ENCODE assay signal across 8 cellular contexts in the genomic region with DNA sequence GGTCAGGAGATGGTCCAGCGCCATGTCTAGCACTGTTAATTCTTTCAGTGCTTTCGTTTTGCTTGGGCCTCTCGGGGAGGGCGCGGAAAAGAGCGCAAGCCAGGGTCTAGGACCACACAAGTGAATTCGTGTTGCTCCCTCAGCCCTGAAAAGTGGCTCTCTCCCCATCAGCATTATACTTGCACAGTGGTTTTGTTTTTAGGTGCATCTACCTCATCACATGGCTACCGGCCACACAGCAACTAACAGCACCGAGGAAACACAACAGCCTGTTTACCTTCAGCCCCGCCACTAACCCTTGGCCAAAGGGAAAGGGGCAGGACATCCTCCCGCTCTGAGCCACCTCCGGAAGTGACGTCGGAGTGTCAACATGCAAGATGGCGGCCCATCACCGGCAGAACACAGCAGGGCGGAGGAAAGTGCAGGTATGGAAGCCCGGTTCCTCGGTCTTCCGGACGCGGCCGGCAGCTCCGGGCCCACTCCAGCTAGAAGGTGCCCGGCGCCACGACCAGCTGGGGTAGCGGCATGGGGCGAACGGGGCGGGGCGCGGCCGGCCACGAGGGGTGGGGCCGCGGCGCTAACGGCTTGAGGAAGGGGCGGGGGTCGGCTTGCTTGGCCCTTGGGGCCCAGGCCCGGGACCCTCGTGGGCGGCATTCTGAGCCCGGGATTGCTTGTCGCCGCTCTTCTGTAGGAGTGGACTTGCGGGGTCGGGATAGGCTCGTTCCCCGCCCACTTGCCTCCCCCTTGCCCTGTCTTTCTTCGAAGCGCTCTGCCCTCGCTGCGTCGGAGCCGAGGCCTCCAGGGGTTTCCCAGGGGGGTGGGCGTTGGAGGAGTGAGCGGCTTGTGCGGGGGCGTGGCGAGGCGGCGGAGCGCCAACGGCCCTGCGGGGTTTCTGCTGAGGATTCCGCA. TPM values are rescaled to one million over a fixed set of nuclear protein-coding genes. Genes with fewer than 3 reads are reported as not detected.
DNase-seq lines count a peak whose midpoint lies in the region; TF ChIP-seq lines count a peak whose summit lies in the region.

A gene (minus strand): TSS at position 296 of the 909 bp plus-strand sequence. CDS start 101,582 bp downstream, outside the sequence.
A gene (plus strand): TSS at position 368 of the 909 bp plus-strand sequence. CDS start 10 bp downstream, at position 378.

- H3K4me1 Mint-ChIP-seq in H9 (peaks cover 13 to 17% of the 10 kb centered on the region in 2 experiments), nephron progenitor cell (peaks cover 51% of the 10 kb centered on the region)
- peaks cover 52% of the 10 kb centered on the region for H3K4me1 Mint-ChIP-seq in stimulated activated naive CD8-positive, alpha-beta T cell treated with anti-CD3 and anti-CD28 coated beads, Interleukin-15, Interleukin-2, amounts not matched to agents 100 ng/mL and 50 ng/mL, for 24 hours (ENCODE audit: low read depth)

- H3K27me3 Mint-ChIP-seq in H9 (ENCODE audit: low read depth) (peaks cover 7% of the 10 kb centered on the region; the same call in 1 of the 2 replicates), nephron progenitor cell (ENCODE audit: low read depth, poor library complexity) (peaks cover 3% of the 10 kb centered on the region)
- no peaks in the 10 kb centered on the region for H3K27me3 Mint-ChIP-seq in stimulated activated naive CD8-positive, alpha-beta T cell treated with anti-CD3 and anti-CD28 coated beads, Interleukin-15, Interleukin-2, amounts not matched to agents 100 ng/mL and 50 ng/mL, for 24 hours

- DNase-seq in H9 (peak; percentile 96), M059J (ENCODE audit: low read depth) (peak; percentile 87), activated gamma-delta T cell (lab: John Stamatoyannopoulos, UW) (peak; percentile 66), fibroblast of villous mesenchyme (ENCODE audit: low read depth) (peak; percentile 92), nephron progenitor cell (peak; percentile 91)

- no peaks in the 10 kb centered on the region for H4K20me1 ChIP-seq in H9 (ENCODE audit: control insufficient read depth, insufficient read depth, insufficient read length)

- no peaks in the 10 kb centered on the region for H3K23me2 ChIP-seq in H9 (ENCODE audit: insufficient read length, low read depth, low read length, poor library complexity, severe bottlenecking)

- peak within 1 kb of the TSS; percentile 84 for H3K18ac ChIP-seq in H9 (ENCODE audit: insufficient read length, low read depth, low read length)

- H2BK15ac ChIP-seq in H9 (ENCODE audit: low read depth, low read length) = no peak within 1 kb of the TSS

- H3K79me2 ChIP-seq in H9 (ENCODE audit: insufficient read depth, low read length) = peaks cover 8% of the 10 kb centered on the region; the same call in 1 of the 2 replicates

- no peaks in the 10 kb centered on the region for H3K36me3 ChIP-seq in ES-I3 (ENCODE audit: insufficient read depth, low read length)

- no peak within 1 kb of the TSS for H2AK5ac ChIP-seq in H9 (ENCODE audit: insufficient read length, low read length)

- no peaks in the 10 kb centered on the region for H3K27me3 ChIP-seq in H9 (ENCODE audit: insufficient read depth, low read length)

- H3K9ac ChIP-seq in ES-I3 (ENCODE audit: low read depth, low read length) (peak within 1 kb of the TSS; percentile 95), H9 (ENCODE audit: extremely low read depth, insufficient read length, low read length) (peak within 1 kb of the TSS; percentile 89)

- WGBS in H9 (ENCODE audit: extremely low coverage, insufficient read length, low lambda C conversion rate) = no CpG with 5 or more reads among the region's 68 CpGs

- TF ChIP-seq POLR2A in Raji (IDR thresholded peaks at IDR 0.05; ENCODE audit: insufficient read depth, low read depth, low read length) = peak; percentile 93

- no peaks in the 10 kb centered on the region for H3K79me1 ChIP-seq in H9 (ENCODE audit: insufficient read depth, low read depth, low read length, poor library complexity, severe bottlenecking)

- H2BK20ac ChIP-seq in H9 (ENCODE audit: low read depth, low read length, poor library complexity, severe bottlenecking) = no peak within 1 kb of the TSS

- no peaks in the 10 kb centered on the region for H3K4me1 ChIP-seq in ES-I3 (ENCODE audit: insufficient read depth, low read length)
- H3K4me1 ChIP-seq in H9 (ENCODE audit: insufficient read depth, low read length) = no peaks in the 10 kb centered on the region

- no peak within 1 kb of the TSS for H3K23ac ChIP-seq in H9 (ENCODE audit: insufficient read length, low read depth, low read length)

- H3K4ac ChIP-seq in H9 (ENCODE audit: low read depth, low read length) = no peak within 1 kb of the TSS; the same call in 1 of the 2 replicates

- peak within 1 kb of the TSS; percentile 54 for H3K27ac ChIP-seq in H9 (ENCODE audit: insufficient read length, low read depth, low read length)

- H3K9me3 ChIP-seq in ES-I3 (ENCODE audit: control insufficient read depth, insufficient read depth, low read length) (no peaks in the 10 kb centered on the region), H9 (ENCODE audit: control insufficient read depth, low read depth, low read length) (no peaks in the 10 kb centered on the region)

- peak within 1 kb of the TSS; percentile 71; the same call in 1 of the 2 replicates for H3K14ac ChIP-seq in H9 (ENCODE audit: insufficient read depth, low read length)

- H3K4me3 Mint-ChIP-seq in H9 (peak within 1 kb of the TSS; percentile 90 to 93), nephron progenitor cell (peak within 1 kb of the TSS; percentile 99)
- peak within 1 kb of the TSS; percentile 95 for H3K4me3 Mint-ChIP-seq in stimulated activated naive CD8-positive, alpha-beta T cell treated with anti-CD3 and anti-CD28 coated beads, Interleukin-15, Interleukin-2, amounts not matched to agents 100 ng/mL and 50 ng/mL, for 24 hours

- no peak within 1 kb of the TSS for H4K91ac ChIP-seq in H9 (ENCODE audit: insufficient read length, low read depth, low read length)

- no peak within 1 kb of the TSS for H2AFZ ChIP-seq in H9 (ENCODE audit: low read length)

- peak within 1 kb of the TSS; percentile 66 for H2BK5ac ChIP-seq in H9 (ENCODE audit: insufficient read length, low read length)

- H3K4me3 ChIP-seq in fibroblast of villous mesenchyme (ENCODE audit: low read depth, low read length) = peak within 1 kb of the TSS; percentile 83

- no peak within 1 kb of the TSS for H3K56ac ChIP-seq in H9 (ENCODE audit: insufficient read length, low read depth, low read length)

- H3K4me2 ChIP-seq in H9 (ENCODE audit: insufficient read depth, insufficient read length, low read length) = peak within 1 kb of the TSS; percentile 83

- H3K9me3 Mint-ChIP-seq in H9 (no peaks in the 10 kb centered on the region), nephron progenitor cell (no peaks in the 10 kb centered on the region)
- no peaks in the 10 kb centered on the region for H3K9me3 Mint-ChIP-seq in stimulated activated naive CD8-positive, alpha-beta T cell treated with anti-CD3 and anti-CD28 coated beads, Interleukin-15, Interleukin-2, amounts not matched to agents 100 ng/mL and 50 ng/mL, for 24 hours

- no peak within 1 kb of the TSS for H2BK12ac ChIP-seq in H9 (ENCODE audit: insufficient read length, low read depth, low read length)

- TF ChIP-seq CTCF in H9 (conservative IDR thresholded peaks at IDR 0.05) (no peak), fibroblast of villous mesenchyme (IDR thresholded peaks at IDR 0.05; ENCODE audit: insufficient read depth, low read depth, low read length) (no peak), nephron progenitor cell (IDR thresholded peaks at IDR 0.05) (no peak)

- H3K36me3 Mint-ChIP-seq in H9 (ENCODE audit: insufficient read depth in 1 of 3, low read depth in 3 of 3) (no peaks in the 10 kb centered on the region), nephron progenitor cell (ENCODE audit: low read depth) (peaks cover 4% of the 10 kb centered on the region)
- no peaks in the 10 kb centered on the region for H3K36me3 Mint-ChIP-seq in stimulated activated naive CD8-positive, alpha-beta T cell treated with anti-CD3 and anti-CD28 coated beads, Interleukin-15, Interleukin-2, amounts not matched to agents 100 ng/mL and 50 ng/mL, for 24 hours (ENCODE audit: low read depth)

- no peak within 1 kb of the TSS for H2BK120ac ChIP-seq in H9 (ENCODE audit: low read depth, low read length, poor library complexity, severe bottlenecking)

- H3T11ph ChIP-seq in H9 (ENCODE audit: low read length) = no peak within 1 kb of the TSS

- H4K5ac ChIP-seq in H9 (ENCODE audit: insufficient read length, low read depth, low read length) = peak within 1 kb of the TSS; percentile 77

- H4K8ac ChIP-seq in H9 (replicated peaks; ENCODE audit: insufficient read length, low read depth, low read length) = peak within 1 kb of the TSS; percentile 53

- H3K27ac Mint-ChIP-seq in H9 = peak within 1 kb of the TSS; percentile 96 to 99 (median 98)
- peak within 1 kb of the TSS; percentile 98 for H3K27ac Mint-ChIP-seq in nephron progenitor cell
- peak within 1 kb of the TSS; percentile 92 for H3K27ac Mint-ChIP-seq in stimulated activated naive CD8-positive, alpha-beta T cell treated with anti-CD3 and anti-CD28 coated beads, Interleukin-15, Interleukin-2, amounts not matched to agents 100 ng/mL and 50 ng/mL, for 24 hours

RNA-seq across cellular contexts. Expression of the first gene that starts in this region (rescaled TPM):
- total RNA-seq in H9 (2021) = 0.17 and 0.20 TPM in 2 replicates
- total RNA-seq in M059J (2014; rRNA removed; shearing (Covaris generic)) = not detected in 2 replicates
- total RNA-seq in fibroblast of villous mesenchyme = under 0.01 TPM in 2 replicates

RNA-seq across cellular contexts. Expression of the second gene that starts in this region (rescaled TPM):
- total RNA-seq in H9 (2021) (49.3 and 52.7 TPM in 2 replicates), fibroblast of villous mesenchyme (19.6 and 30.2 TPM in 2 replicates)
- total RNA-seq in M059J (2014; rRNA removed; shearing (Covaris generic)) = 11.4 and 20.0 TPM in 2 replicates

Comparison
In these comparisons a context has a peak if more than half of its experiments do, and no peak if none do; other contexts are left out.
1. Peak in every context shown above with its lines: DNase-seq, H3K4me3 ChIP-seq and H3K27ac ChIP-seq.